ENCODE assay signal across 7 cellular contexts in genomic region chr19:35124098-35125060, GRCh38. TPM values are rescaled to one million over a fixed set of nuclear protein-coding genes. Genes with fewer than 3 reads are reported as not detected.
DNase-seq lines count a peak whose midpoint lies in the region; ATAC-seq, FAIRE-seq and TF ChIP-seq lines count a peak whose summit lies in the region.

No MANE protein-coding gene starts in this region.

- H3K27ac Mint-ChIP-seq in activated T-helper 17 cell treated with anti-CD3 and anti-CD28 coated beads, Interleukin-2, amount 50 U/mL, for 72 hours, result peak overlapping the region; percentile 86

- peak; percentile 83 for ATAC-seq in GM18511 (IDR thresholded peaks at IDR 0.05; ENCODE audit: unreplicated experiment)
- ATAC-seq in HG03439 (IDR thresholded peaks at IDR 0.05; ENCODE audit: unreplicated experiment), result peak; percentile 62
- peak; percentile 99 for ATAC-seq in activated T-helper 17 cell treated with anti-CD3 and anti-CD28 coated beads, Interleukin-2, amount 50 U/mL, for 72 hours (replicated peaks)

- no peaks in the 10 kb centered on the region for H3K9me3 ChIP-seq in neutrophil

- TF ChIP-seq CTCF in neutrophil (IDR thresholded peaks at IDR 0.05), result no peak

- no peak overlapping the region for H3K27ac ChIP-seq in neutrophil

- no peaks in the 10 kb centered on the region for H3K9me3 Mint-ChIP-seq in activated T-helper 17 cell treated with anti-CD3 and anti-CD28 coated beads, Interleukin-2, amount 50 U/mL, for 72 hours

- H3K4me1 Mint-ChIP-seq in activated T-helper 17 cell treated with anti-CD3 and anti-CD28 coated beads, Interleukin-2, amount 50 U/mL, for 72 hours, result peaks cover 13% of the 10 kb centered on the region

- peak; percentile 81 for DNase-seq in RCC 7860 (ENCODE audit: low spot score)
- DNase-seq in fibroblast of peridontal ligament (ENCODE audit: extremely low read depth), result peak; percentile 92
- DNase-seq in stromal cell of bone marrow (ENCODE audit: low read depth), result peak; percentile 88

- no peaks in the 10 kb centered on the region for H3K27me3 Mint-ChIP-seq in activated T-helper 17 cell treated with anti-CD3 and anti-CD28 coated beads, Interleukin-2, amount 50 U/mL, for 72 hours

- H3K36me3 Mint-ChIP-seq in activated T-helper 17 cell treated with anti-CD3 and anti-CD28 coated beads, Interleukin-2, amount 50 U/mL, for 72 hours (ENCODE audit: low read depth), result no peaks in the 10 kb centered on the region

- H3K36me3 ChIP-seq in neutrophil, result no peaks in the 10 kb centered on the region

- peak overlapping the region; percentile 52 to 53 for H3K4me3 ChIP-seq in neutrophil (ENCODE audit: low read depth in 1 of 2, low read length in 1 of 2)

- peak overlapping the region; percentile 91 for H3K4me3 Mint-ChIP-seq in activated T-helper 17 cell treated with anti-CD3 and anti-CD28 coated beads, Interleukin-2, amount 50 U/mL, for 72 hours

- peaks cover 8 to 9% of the 10 kb centered on the region in 2 experiments for H3K4me1 ChIP-seq in neutrophil (ENCODE audit: control insufficient read depth in 1 of 2, insufficient read depth in 1 of 2, low read depth in 1 of 2, low read length in 1 of 2)

- peaks cover 6% of the 10 kb centered on the region for H3K27me3 ChIP-seq in neutrophil

- no peak for FAIRE-seq in RCC 7860 (lab: Jason Lieb, UNC)

RNA-seq across cellular contexts. Expression of gene FXYD3, which starts 8.8 kb away (rescaled TPM):
- not detected for total RNA-seq in activated T-helper 17 cell treated with anti-CD3 and anti-CD28 coated beads, Interleukin-2, amount 50 U/mL, for 72 hours

RNA-seq across cellular contexts. Expression of gene LGI4, which starts 10.5 kb away (rescaled TPM):
- 1 to 10 TPM in 1 of 2 donors, not detected in 1; 1.9 TPM for total RNA-seq in activated T-helper 17 cell treated with anti-CD3 and anti-CD28 coated beads, Interleukin-2, amount 50 U/mL, for 72 hours

RNA-seq across cellular contexts. Expression of gene FXYD1, which starts 14.2 kb away (rescaled TPM):
- total RNA-seq in activated T-helper 17 cell treated with anti-CD3 and anti-CD28 coated beads, Interleukin-2, amount 50 U/mL, for 72 hours, result under 1 TPM; 0.54 to 0.93 TPM

RNA-seq across cellular contexts. Expression of gene FXYD7, which starts 18.7 kb away (rescaled TPM):
- total RNA-seq in activated T-helper 17 cell treated with anti-CD3 and anti-CD28 coated beads, Interleukin-2, amount 50 U/mL, for 72 hours, result 1 to 10 TPM in 1 of 2 donors, under 1 TPM in 1; 0.40 to 1.4 TPM

RNA-seq across cellular contexts. Expression of gene FXYD5, which starts 30.2 kb away (rescaled TPM):
- total RNA-seq in activated T-helper 17 cell treated with anti-CD3 and anti-CD28 coated beads, Interleukin-2, amount 50 U/mL, for 72 hours, result 100 to 1,000 TPM; 214 to 257 TPM
